ENCODE assay signal across 18 cellular contexts in the genomic region with DNA sequence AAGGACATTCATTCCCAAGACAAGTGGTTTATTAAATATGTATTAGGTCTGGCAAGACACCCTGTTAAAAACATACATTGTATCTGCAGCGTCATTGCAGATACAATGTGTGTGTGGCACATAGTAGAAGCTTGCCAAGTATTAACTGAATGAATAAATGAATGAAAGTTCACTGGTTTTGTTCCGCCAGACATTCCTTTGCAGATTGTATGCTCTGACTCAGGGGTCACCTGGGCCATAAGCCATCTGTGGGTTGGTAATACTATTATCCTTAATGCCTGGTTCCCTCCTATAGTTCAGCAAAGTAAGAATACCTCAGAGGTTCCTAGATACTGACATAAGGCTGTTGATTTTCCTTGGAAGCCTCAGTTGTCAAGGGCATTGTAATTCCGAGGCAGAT.
DNase-seq lines count a peak whose midpoint lies in the region; ATAC-seq and TF ChIP-seq lines count a peak whose summit lies in the region.
"Had no signal": no experiment of that assay in that cellular context is flagged by ENCODE, and none has a peak within 500 bp of the region (broad histone marks: within the 10 kb centered on the region; RNA-seq: fewer than 3 reads in every experiment).

No MANE protein-coding gene starts in this region.

- H2AFZ ChIP-seq in mammary epithelial cell (ENCODE audit: low read depth, low read length), result no peak overlapping the region

- TF ChIP-seq CTCF in mammary epithelial cell (conservative IDR thresholded peaks at IDR 0.05 in 1 of 2, IDR thresholded peaks at IDR 0.05 in 1 of 2; ENCODE audit: extremely low read depth in 1 of 2, insufficient read depth in 1 of 2, low read depth in 1 of 2, low read length in 2 of 2), result no peak
- no peak for TF ChIP-seq CTCF in breast epithelium (IDR thresholded peaks at IDR 0.05)
- TF ChIP-seq CTCF in fibroblast of pulmonary artery (IDR thresholded peaks at IDR 0.05; ENCODE audit: low read length, missing control alignments), result no peak
- no peak for TF ChIP-seq CTCF in testis (IDR thresholded peaks at IDR 0.05)
- TF ChIP-seq CTCF in GM10266 (IDR thresholded peaks at IDR 0.05; ENCODE audit: control insufficient read depth, insufficient read depth, low read depth, missing control alignments), result no peak

- no peak overlapping the region for H3K4me2 ChIP-seq in mammary epithelial cell (ENCODE audit: insufficient read depth, low read depth, low read length)
- H3K4me2 ChIP-seq: BLaER1 treated with 17β-estradiol and CSF1 and Interleukin-3, amounts not matched to agents 10 nM and 100 nM had no signal

- H3K79me2 ChIP-seq in mammary epithelial cell (ENCODE audit: insufficient read depth, low read length), result no peaks in the 10 kb centered on the region

- H3K9me3 ChIP-seq in mammary epithelial cell (replicated peaks; ENCODE audit: insufficient read depth, low read length) (no peaks in the 10 kb centered on the region), breast epithelium (no peaks in the 10 kb centered on the region), testis (no peaks in the 10 kb centered on the region)
- H3K9me3 ChIP-seq: BLaER1 treated with 17β-estradiol and CSF1 and Interleukin-3, amounts not matched to agents 10 nM and 100 nM had no signal

- no peak for ATAC-seq in HG03439 (IDR thresholded peaks at IDR 0.05; ENCODE audit: unreplicated experiment)

- no TSS peak for BruUV-seq in mammary epithelial cell (replicated peaks; lab: Mats Ljungman, UMichigan)

- in situ Hi-C loops in mammary epithelial cell (cut with MboI; ENCODE audit: low sequenced_read_pairs in 2 of 2), result no loop called here

- DNase-seq in mammary epithelial cell (peak; percentile 8), breast epithelium (ENCODE audit: low spot score in 2 of 2) (no peak), astrocyte of the hippocampus (ENCODE audit: low read depth, low spot score) (peak; percentile 50), fibroblast of pulmonary artery (ENCODE audit: low read depth) (peak; percentile 0), testis (no peak), GM10266 (ENCODE audit: extremely low spot score) (no peak), NCI-H2227 treated with DMSO at 0.1 percent for 48 hours (lab: John Stamatoyannopoulos, UW) (no peak)
- DNase-seq: CD8-positive, alpha-beta memory T cell; DMS 273 treated with DMSO at 0.1 percent for 48 hours; GDM1; HFFc6; NCI-H1105; NCI-H1694 treated with DMSO at 0.1 percent for 48 hours; NCI-H2107; NCI-H345; RPMI8226 had no signal

- no peak overlapping the region for H3K27ac ChIP-seq in mammary epithelial cell (ENCODE audit: insufficient read depth, low read depth, low read length)
- H3K27ac ChIP-seq in breast epithelium, result no peak overlapping the region
- H3K27ac ChIP-seq in testis, result no peak overlapping the region
- H3K27ac ChIP-seq: BLaER1 treated with 17β-estradiol and CSF1 and Interleukin-3, amounts not matched to agents 10 nM and 100 nM had no signal

- dilution Hi-C loops in mammary epithelial cell (cut with HindIII; ENCODE audit: low sequenced_read_pairs), result no loop called here

- peaks cover 11% of the 10 kb centered on the region for H3K4me1 ChIP-seq in mammary epithelial cell (ENCODE audit: insufficient read depth, low read length)
- H3K4me1 ChIP-seq in breast epithelium, result no peaks in the 10 kb centered on the region
- H3K4me1 ChIP-seq in testis, result no peaks in the 10 kb centered on the region
- H3K4me1 ChIP-seq: BLaER1 treated with 17β-estradiol and CSF1 and Interleukin-3, amounts not matched to agents 10 nM and 100 nM had no signal

- H3K27me3 ChIP-seq in mammary epithelial cell (ENCODE audit: insufficient read depth, low read length) (no peaks in the 10 kb centered on the region), breast epithelium (no peaks in the 10 kb centered on the region), testis (no peaks in the 10 kb centered on the region)
- H3K27me3 ChIP-seq: BLaER1 treated with 17β-estradiol and CSF1 and Interleukin-3, amounts not matched to agents 10 nM and 100 nM had no signal

- H3K4me3 ChIP-seq in mammary epithelial cell (replicated peaks in 1 of 3; ENCODE audit: insufficient read depth in 1 of 3, low read depth in 2 of 3, low read length in 3 of 3), result no peak overlapping the region
- no peak overlapping the region for H3K4me3 ChIP-seq in breast epithelium
- H3K4me3 ChIP-seq in fibroblast of pulmonary artery (replicated peaks; ENCODE audit: low read depth, low read length), result no peak overlapping the region
- no peak overlapping the region for H3K4me3 ChIP-seq in testis
- H3K4me3 ChIP-seq: BLaER1 treated with 17β-estradiol and CSF1 and Interleukin-3, amounts not matched to agents 10 nM and 100 nM had no signal

- CTCF ChIA-PET in mammary epithelial cell (lab: Charles Lee; ENCODE audit: low non-redundant PET), result no interaction called here

- no peak overlapping the region for H3K9ac ChIP-seq in mammary epithelial cell (ENCODE audit: insufficient read depth, low read length)
- H3K9ac ChIP-seq: BLaER1 treated with 17β-estradiol and CSF1 and Interleukin-3, amounts not matched to agents 10 nM and 100 nM had no signal

- TF ChIP-seq POLR2A in breast epithelium (IDR thresholded peaks at IDR 0.05) (no peak), testis (IDR thresholded peaks at IDR 0.05) (no peak)

- H4K20me1 ChIP-seq in mammary epithelial cell (ENCODE audit: insufficient read depth, low read length), result no peaks in the 10 kb centered on the region
- H4K20me1 ChIP-seq: BLaER1 treated with 17β-estradiol and CSF1 and Interleukin-3, amounts not matched to agents 10 nM and 100 nM had no signal

- intact Hi-C loops in mammary epithelial cell (cut with micrococcal nuclease) (no loop called here), breast epithelium (cut with DNase I; ENCODE audit: low total_unique reads) (no loop called here), testis (cut with DNase I; ENCODE audit: low total_unique reads) (no loop called here)

- 73% methylated on average over 3 of the region's 3 CpGs for WGBS in mammary epithelial cell (ENCODE audit: low coverage, missing lambda C conversion rate)
- 74 to 79% methylated on average over 3 of the region's 3 CpGs for WGBS in testis, 2 donors

- H3K36me3 ChIP-seq in mammary epithelial cell (ENCODE audit: insufficient read depth, low read length), result no peaks in the 10 kb centered on the region
- H3K36me3 ChIP-seq in breast epithelium, result no peaks in the 10 kb centered on the region
- no peaks in the 10 kb centered on the region for H3K36me3 ChIP-seq in testis (ENCODE audit: low read depth, missing control alignments)
- H3K36me3 ChIP-seq: BLaER1 treated with 17β-estradiol and CSF1 and Interleukin-3, amounts not matched to agents 10 nM and 100 nM had no signal

Comparison
In these comparisons a context has a peak if more than half of its experiments do, and no peak if none do; other contexts are left out.
1. DNase-seq: peak in mammary epithelial cell (single experiment), astrocyte of the hippocampus (single experiment) and fibroblast of pulmonary artery (single experiment); none in breast epithelium (0 of 2), testis (single experiment), GM10266 (single experiment) and NCI-H2227 treated with DMSO at 0.1 percent for 48 hours (single experiment).